ENCODE assay signal across 10 cellular contexts in genomic region chr15:85708402-85708932, GRCh38.
DNase-seq lines count a peak whose midpoint lies in the region; ATAC-seq and TF ChIP-seq lines count a peak whose summit lies in the region.
"Had no signal": no experiment of that assay in that cellular context is flagged by ENCODE, and none has a peak within 500 bp of the region (broad histone marks: within the 10 kb centered on the region; RNA-seq: fewer than 3 reads in every experiment).

No MANE protein-coding gene starts in this region.

- H3K27me3 ChIP-seq in left ventricle myocardium inferior (ENCODE audit: low read depth) (no peaks in the 10 kb centered on the region), skeletal muscle tissue (ENCODE audit: control insufficient read depth in 3 of 3, insufficient read depth in 3 of 3, low read length in 3 of 3) (no peaks in the 10 kb centered on the region)

- peak overlapping the region in 1 of 3 donors; percentile 28 for H3K9ac ChIP-seq in skeletal muscle tissue (ENCODE audit: low read depth in 1 of 3, low read length in 3 of 3)

- peak overlapping the region; percentile 97 for H3K27ac Mint-ChIP-seq in activated T-helper 17 cell treated with anti-CD3 and anti-CD28 coated beads, Interleukin-2, amount 50 U/mL, for 72 hours

- H3K9me3 ChIP-seq in left ventricle myocardium inferior (replicated peaks): no peaks in the 10 kb centered on the region
- no peaks in the 10 kb centered on the region for H3K9me3 ChIP-seq in skeletal muscle tissue (ENCODE audit: control insufficient read depth in 3 of 3, low read length in 3 of 3)

- no peaks in the 10 kb centered on the region for H3K9me3 Mint-ChIP-seq in activated T-helper 17 cell treated with anti-CD3 and anti-CD28 coated beads, Interleukin-2, amount 50 U/mL, for 72 hours

- H3K27ac ChIP-seq in left ventricle myocardium inferior (replicated peaks) (peak overlapping the region; percentile 94), skeletal muscle tissue (ENCODE audit: low read depth, low read length) (peak overlapping the region; percentile 82)

- H3K4me3 ChIP-seq in GM12865 (ENCODE audit: low read depth, low read length) (peak overlapping the region; percentile 70), left ventricle myocardium inferior (peak overlapping the region; percentile 50), skeletal muscle tissue (ENCODE audit: low read length in 3 of 3) (peak overlapping the region in 1 of 3 donors; percentile 30)

- TF ChIP-seq CTCF in GM12865 (IDR thresholded peaks at IDR 0.05; ENCODE audit: insufficient read depth, low read depth, low read length, missing control alignments) (no peak), left ventricle myocardium inferior (IDR thresholded peaks at IDR 0.05; ENCODE audit: borderline replicate concordance) (no peak)

- H3K4me1 ChIP-seq in left ventricle myocardium inferior (peaks cover 75% of the 10 kb centered on the region), skeletal muscle tissue (ENCODE audit: control insufficient read depth in 3 of 3, insufficient read depth in 3 of 3, low read length in 3 of 3) (peaks cover 33 to 44% (median 36%) of the 10 kb centered on the region in 3 donors)

- intact Hi-C loops in left ventricle myocardium inferior (cut with micrococcal nuclease): no loop called here

- H3K36me3 ChIP-seq in left ventricle myocardium inferior (peaks cover 51% of the 10 kb centered on the region), skeletal muscle tissue (ENCODE audit: control insufficient read depth in 3 of 3, insufficient read depth in 3 of 3, low read length in 3 of 3) (peaks cover 6 to 29% (median 27%) of the 10 kb centered on the region in 3 donors)

- peak overlapping the region; percentile 86 for H3K4me3 Mint-ChIP-seq in activated T-helper 17 cell treated with anti-CD3 and anti-CD28 coated beads, Interleukin-2, amount 50 U/mL, for 72 hours

- ATAC-seq in activated T-helper 17 cell treated with anti-CD3 and anti-CD28 coated beads, Interleukin-2, amount 50 U/mL, for 72 hours (replicated peaks): no peak
- no peak for ATAC-seq in HG02852 (IDR thresholded peaks at IDR 0.05; ENCODE audit: unreplicated experiment)

- no peaks in the 10 kb centered on the region for H3K27me3 Mint-ChIP-seq in activated T-helper 17 cell treated with anti-CD3 and anti-CD28 coated beads, Interleukin-2, amount 50 U/mL, for 72 hours

- DNase-seq in GM12865 (ENCODE audit: low read depth) (peak; percentile 56), left ventricle myocardium inferior (no peak), KG1 (lab: John Stamatoyannopoulos, UW) (no peak), HuH-7.5 (ENCODE audit: low spot score) (no peak), DMS153 (lab: John Stamatoyannopoulos, UW) (no peak)
- DNase-seq: GF-D8, NCI-H345 had no signal

- peaks cover 72% of the 10 kb centered on the region for H3K4me1 Mint-ChIP-seq in activated T-helper 17 cell treated with anti-CD3 and anti-CD28 coated beads, Interleukin-2, amount 50 U/mL, for 72 hours

- H3K36me3 Mint-ChIP-seq in activated T-helper 17 cell treated with anti-CD3 and anti-CD28 coated beads, Interleukin-2, amount 50 U/mL, for 72 hours (ENCODE audit: low read depth): peaks cover 85% of the 10 kb centered on the region
